ENCODE assay signal across 18 cellular contexts in genomic region chr7:499853-500485, GRCh38. TPM values are rescaled to one million over a fixed set of nuclear protein-coding genes. Genes with fewer than 3 reads are reported as not detected.
"Had no signal": no experiment of that assay in that cellular context is flagged by ENCODE, and none has a peak within 500 bp of the region (broad histone marks: within the 10 kb centered on the region; RNA-seq: fewer than 3 reads in every experiment).

No MANE protein-coding gene starts in this region.

- FAIRE-seq: astrocyte, frontal cortex had no signal

- ATAC-seq: mucosa of descending colon; naive thymus-derived CD8-positive, alpha-beta T cell had no signal

- H3K27ac ChIP-seq: cardiac muscle cell, SJSA1, stomach, thyroid gland had no signal

- H3K4me1 ChIP-seq: prostate gland, SJSA1, thyroid gland had no signal

- DNase-seq: activated CD4-positive, alpha-beta T cell treated with anti-CD3 and anti-CD28 coated beads for 1 hour; activated CD4-positive, alpha-beta T cell treated with anti-CD3 and anti-CD28 coated beads, Interleukin-2, amount 50 U/mL, for 48 hours; activated CD8-positive, alpha-beta memory T cell treated with anti-CD3 and anti-CD28 coated beads, Interleukin-2, amount 50 U/mL, for 4 hours; activated naive CD4-positive, alpha-beta T cell; effector CD8-positive, alpha-beta T cell; naive thymus-derived CD8-positive, alpha-beta T cell; nucleus accumbens; stimulated activated CD4-positive, alpha-beta T cell treated with anti-CD3 and anti-CD28 coated beads, Interleukin-4, amount 100 ng/mL, for 24 hours; SW 1271; thyroid gland had no signal

- H3K36me3 ChIP-seq: prostate gland had no signal

- H3K27me3 ChIP-seq: cardiac muscle cell, SJSA1, stomach, thyroid gland had no signal

- H3K4me3 ChIP-seq: cardiac muscle cell, coronary artery, mucosa of descending colon, prostate gland, SJSA1, stomach, thyroid gland had no signal

- H3K9me3 ChIP-seq: mucosa of descending colon, prostate gland, SJSA1, stomach, thyroid gland had no signal

RNA-seq across cellular contexts. Expression of gene PDGFA, which starts 19.7 kb away (rescaled TPM):
- polyA plus RNA-seq: naive thymus-derived CD8-positive, alpha-beta T cell had no signal
